In genomic region chr1:211036701-211037494, GRCh38 we compare ENCODE assay signal across 11 cellular contexts.
DNase-seq lines count a peak whose midpoint lies in the region; ATAC-seq and TF ChIP-seq lines count a peak whose summit lies in the region.
"Had no signal": no experiment of that assay in that cellular context is flagged by ENCODE, and none has a peak within 500 bp of the region (broad histone marks: within the 10 kb centered on the region; RNA-seq: fewer than 3 reads in every experiment).

No MANE protein-coding gene starts in this region.

- H3K27ac ChIP-seq in adrenal gland (no peak overlapping the region), stomach (no peak overlapping the region)
- H3K27ac ChIP-seq: coronary artery, HL-60 had no signal

- no peak for TF ChIP-seq EP300 in stomach (IDR thresholded peaks at IDR 0.05)

- H3K9me3 ChIP-seq in adrenal gland (replicated peaks in 1 of 3) (no peaks in the 10 kb centered on the region), HAP-1 (no peaks in the 10 kb centered on the region), stomach (no peaks in the 10 kb centered on the region)

- H3K4me3 ChIP-seq in adrenal gland (no peak overlapping the region), HAP-1 (no peak overlapping the region), stomach (no peak overlapping the region)
- H3K4me3 ChIP-seq: coronary artery had no signal

- TF ChIP-seq POLR2A in adrenal gland (IDR thresholded peaks at IDR 0.05), result no peak
- no peak for TF ChIP-seq POLR2A in stomach (IDR thresholded peaks at IDR 0.05)

- no peaks in the 10 kb centered on the region for H3K27me3 ChIP-seq in adrenal gland
- H3K27me3 ChIP-seq in HAP-1 (ENCODE audit: low read depth), result no peaks in the 10 kb centered on the region
- no peaks in the 10 kb centered on the region for H3K27me3 ChIP-seq in stomach

- TF ChIP-seq CTCF in adrenal gland (IDR thresholded peaks at IDR 0.05), result no peak
- no peak for TF ChIP-seq CTCF in stomach (IDR thresholded peaks at IDR 0.05)

- H3K36me3 ChIP-seq in adrenal gland (replicated peaks in 1 of 2), result no peaks in the 10 kb centered on the region
- no peaks in the 10 kb centered on the region for H3K36me3 ChIP-seq in HAP-1 (replicated peaks)
- no peaks in the 10 kb centered on the region for H3K36me3 ChIP-seq in stomach

- in situ Hi-C loops in HAP-1 (cut with MboI; ENCODE audit: low sequenced_read_pairs), result no loop called here

- intact Hi-C loops in adrenal gland (cut with DNase I) (no loop called here), stomach (cut with DNase I; ENCODE audit: low total_unique reads) (no loop called here)

- WGBS in adrenal gland, 4 donors, result 59 to 68% (median 64%) methylated on average over 2 of the region's 2 CpGs
- 71 to 82% (median 80%) methylated on average over 2 of the region's 2 CpGs for WGBS in stomach, 5 donors

- no peaks in the 10 kb centered on the region for H3K4me1 ChIP-seq in adrenal gland (replicated peaks in 1 of 2)
- no peaks in the 10 kb centered on the region for H3K4me1 ChIP-seq in HAP-1
- no peaks in the 10 kb centered on the region for H3K4me1 ChIP-seq in stomach

- ATAC-seq in HG03025 (IDR thresholded peaks at IDR 0.05; ENCODE audit: low FRiP score, unreplicated experiment) (no peak), GM21786 (IDR thresholded peaks at IDR 0.05; ENCODE audit: unreplicated experiment) (no peak)

- peak; percentile 92 for DNase-seq in COLO829 (ENCODE audit: low spot score)
- DNase-seq in HS-27A (ENCODE audit: low read depth), result peak; percentile 97
- peak in 4 of 7 donors; percentile 12 to 28 (median 20) for DNase-seq in adrenal gland
- peak; percentile 88 for DNase-seq in kidney glomerular epithelial cell (lab: John Stamatoyannopoulos, UW)
- no peak for DNase-seq in HAP-1 (ENCODE audit: low spot score in 2 of 2)
- no peak for DNase-seq in stomach
- DNase-seq: activated CD8-positive, alpha-beta memory T cell treated with anti-CD3 and anti-CD28 coated beads for 24 hours had no signal

Comparison
In these comparisons a context has a peak if more than half of its experiments do, and no peak if none do; other contexts are left out.
1. DNase-seq: peak in COLO829 (single experiment), HS-27A (single experiment), adrenal gland (4 of 7) and kidney glomerular epithelial cell (single experiment); none in HAP-1 (0 of 2) and stomach (single experiment).